ENCODE assay signal across 17 cellular contexts in genomic region chr12:112010415-112011344, GRCh38. TPM values are rescaled to one million over a fixed set of nuclear protein-coding genes. Genes with fewer than 3 reads are reported as not detected.
DNase-seq lines count a peak whose midpoint lies in the region; ATAC-seq, FAIRE-seq and TF ChIP-seq lines count a peak whose summit lies in the region.
"Had no signal": no experiment of that assay in that cellular context is flagged by ENCODE, and none has a peak within 500 bp of the region (broad histone marks: within the 10 kb centered on the region; RNA-seq: fewer than 3 reads in every experiment).

No MANE protein-coding gene starts in this region.

- peaks cover 50% of the 10 kb centered on the region for H3K4me1 Mint-ChIP-seq in central memory CD8-positive, alpha-beta T cell
- peaks cover 49% of the 10 kb centered on the region for H3K4me1 Mint-ChIP-seq in stimulated activated naive CD8-positive, alpha-beta T cell treated with anti-CD3 and anti-CD28 coated beads, Interleukin-15, amount 100 ng/mL, for 72 hours

- peak overlapping the region; percentile 93 for H3K27ac Mint-ChIP-seq in central memory CD8-positive, alpha-beta T cell (ENCODE audit: low read depth)
- no peak overlapping the region for H3K27ac Mint-ChIP-seq in stimulated activated naive CD8-positive, alpha-beta T cell treated with anti-CD3 and anti-CD28 coated beads, Interleukin-15, amount 100 ng/mL, for 72 hours

- no peak for ATAC-seq in HepG2
- no peak for ATAC-seq in right lobe of liver
- ATAC-seq in central memory CD8-positive, alpha-beta T cell (replicated peaks; ENCODE audit: extremely low read depth, poor library complexity, severe bottlenecking): no peak
- ATAC-seq in stimulated activated naive CD8-positive, alpha-beta T cell treated with anti-CD3 and anti-CD28 coated beads, Interleukin-15, amount 100 ng/mL, for 72 hours: no peak
- no peak for ATAC-seq in foreskin keratinocyte
- ATAC-seq in GM18907 (IDR thresholded peaks at IDR 0.05; ENCODE audit: unreplicated experiment): no peak
- no peak for ATAC-seq in HG03378 (IDR thresholded peaks at IDR 0.05; ENCODE audit: unreplicated experiment)
- ATAC-seq: mucosa of descending colon had no signal

- in situ Hi-C loops in HepG2 (cut with HindIII; ENCODE audit: extremely low pct_ligation_motif_present, low pct_unique_long_range_greater_than_20kb): loop anchor here (10.0 kb wide), 1 partner anchor 66 kb away; no protein-coding TSS in a partner anchor

- no peaks in the 10 kb centered on the region for H3K27me3 Mint-ChIP-seq in central memory CD8-positive, alpha-beta T cell
- no peaks in the 10 kb centered on the region for H3K27me3 Mint-ChIP-seq in stimulated activated naive CD8-positive, alpha-beta T cell treated with anti-CD3 and anti-CD28 coated beads, Interleukin-15, amount 100 ng/mL, for 72 hours

- H3K36me3 ChIP-seq in HepG2 (replicated peaks in 1 of 2; ENCODE audit: control insufficient read depth in 1 of 2, insufficient read depth in 2 of 2, low read length in 2 of 2): peaks cover 0 to under 1% of the 10 kb centered on the region in 2 experiments; a peak in 3 of 5 replicates
- H3K36me3 ChIP-seq in right lobe of liver: peaks cover 0 to 2% (median 0%) of the 10 kb centered on the region in 4 donors
- peaks cover 10% of the 10 kb centered on the region for H3K36me3 ChIP-seq in SK-N-MC (ENCODE audit: insufficient read depth, low read length)
- H3K36me3 ChIP-seq: prostate gland, upper lobe of left lung had no signal

- no peak for TF ChIP-seq RAD21 in HepG2 (CRISPR knock-in tag; IDR thresholded peaks at IDR 0.05)

- peak overlapping the region; percentile 84 for H3K4me3 Mint-ChIP-seq in central memory CD8-positive, alpha-beta T cell
- H3K4me3 Mint-ChIP-seq in stimulated activated naive CD8-positive, alpha-beta T cell treated with anti-CD3 and anti-CD28 coated beads, Interleukin-15, amount 100 ng/mL, for 72 hours: peak overlapping the region; percentile 79 to 95

- intact Hi-C loops in HepG2 (cut with micrococcal nuclease; ENCODE audit: unreplicated experiment): loop anchor here (10.0 kb wide), 1 partner anchor 166 kb away; the partner anchor contains the start of gene MAPKAPK5
- intact Hi-C loops in right lobe of liver (cut with DNase I): no loop called here

- no TSS peak for BruUV-seq in HepG2 (replicated peaks; lab: Mats Ljungman, UMichigan)

- TF ChIP-seq EP300 in HepG2 (IDR thresholded peaks at IDR 0.05; ENCODE audit: low read depth in 2 of 2, low read length in 2 of 2): no peak
- no peak for TF ChIP-seq EP300 in HepG2 (CRISPR knock-in tag; IDR thresholded peaks at IDR 0.05; ENCODE audit: borderline replicate concordance)

- H3K9me3 Mint-ChIP-seq in central memory CD8-positive, alpha-beta T cell: no peaks in the 10 kb centered on the region
- peaks cover 1 to 2% of the 10 kb centered on the region in 2 donors for H3K9me3 Mint-ChIP-seq in stimulated activated naive CD8-positive, alpha-beta T cell treated with anti-CD3 and anti-CD28 coated beads, Interleukin-15, amount 100 ng/mL, for 72 hours

- CTCF ChIA-PET in HepG2 (lab: Yijun Ruan, JAX; ENCODE audit: low intra/inter-chr PET ratio, low total read pairs): no interaction called here

- peak overlapping the region; percentile 86 for H3K4me2 ChIP-seq in HepG2 (ENCODE audit: low read depth, low read length)

- H4K20me1 ChIP-seq in HepG2 (ENCODE audit: insufficient read depth, low read length): peaks cover 1% of the 10 kb centered on the region; the same call in 1 of the 2 replicates

- 97% methylated on average over 4 of the region's 8 CpGs for WGBS in HepG2 (ENCODE audit: low lambda C conversion rate)
- WGBS in right lobe of liver (ENCODE audit: insufficient coverage, low coverage, low lambda C conversion rate, missing lambda C conversion rate): no CpG with 5 or more reads among the region's 8 CpGs

- H3K27me3 ChIP-seq in HepG2 (ENCODE audit: control insufficient read depth in 1 of 2, insufficient read depth in 2 of 2, low read length in 2 of 2) (no peaks in the 10 kb centered on the region; a peak in 2 of 5 replicates), right lobe of liver (no peaks in the 10 kb centered on the region), foreskin keratinocyte (no peaks in the 10 kb centered on the region)
- H3K27me3 ChIP-seq: MG63, upper lobe of left lung had no signal

- peaks cover 37% of the 10 kb centered on the region for H3K79me2 ChIP-seq in HepG2 (ENCODE audit: insufficient read depth, low read length)

- no peak overlapping the region for H3K27ac ChIP-seq in HepG2 (ENCODE audit: extremely low read length, insufficient read depth, low read length)
- no peak overlapping the region for H3K27ac ChIP-seq in right lobe of liver
- H3K27ac ChIP-seq in SK-N-MC: peak overlapping the region; percentile 63
- H3K27ac ChIP-seq in foreskin keratinocyte: no peak overlapping the region
- H3K27ac ChIP-seq: epithelial cell of prostate, prostate gland had no signal

- TF ChIP-seq POLR2A in HepG2 (IDR thresholded peaks at IDR 0.05; ENCODE audit: insufficient read depth in 1 of 2, low read depth in 2 of 2, low read length in 2 of 2) (no peak), right lobe of liver (IDR thresholded peaks at IDR 0.05) (no peak)

- H3K4me3 ChIP-seq in HepG2 (replicated peaks in 1 of 3; ENCODE audit: insufficient read depth in 1 of 3, low read depth in 2 of 3, low read length in 3 of 3) (peak overlapping the region in 1 of 3 experiments; percentile 4; a peak in 1 of 6 replicates), right lobe of liver (no peak overlapping the region), SK-N-MC (no peak overlapping the region)
- H3K4me3 ChIP-seq: mucosa of descending colon, prostate gland had no signal

- H2AFZ ChIP-seq in HepG2 (ENCODE audit: low read length): no peak overlapping the region

- FAIRE-seq in HepG2 (lab: Jason Lieb, UNC): no peak
- FAIRE-seq: GM12892 had no signal

- no peak for TF ChIP-seq CTCF in HepG2 (CRISPR knock-in tag; IDR thresholded peaks at IDR 0.05)
- TF ChIP-seq CTCF in right lobe of liver (IDR thresholded peaks at IDR 0.05): no peak
- no peak for TF ChIP-seq CTCF in foreskin keratinocyte (conservative IDR thresholded peaks at IDR 0.05)

- H3K36me3 Mint-ChIP-seq in central memory CD8-positive, alpha-beta T cell (ENCODE audit: insufficient read depth): peaks cover 27% of the 10 kb centered on the region

- H3K9ac ChIP-seq in HepG2 (ENCODE audit: insufficient read depth, low read depth, low read length): no peak overlapping the region
- H3K9ac ChIP-seq in SK-N-MC (ENCODE audit: insufficient read length): no peak overlapping the region

- POLR2A ChIA-PET in HepG2 (lab: Yijun Ruan, JAX): no interaction called here

- H3K4me1 ChIP-seq in HepG2 (ENCODE audit: insufficient read depth, low read length) (peaks cover 47% of the 10 kb centered on the region), right lobe of liver (peaks cover 0 to 24% (median 10%) of the 10 kb centered on the region in 4 donors), foreskin keratinocyte (peaks cover 4% of the 10 kb centered on the region)
- H3K4me1 ChIP-seq: prostate gland had no signal

- no peaks in the 10 kb centered on the region for H3K9me3 ChIP-seq in HepG2 (ENCODE audit: low read length)
- H3K9me3 ChIP-seq in right lobe of liver: no peaks in the 10 kb centered on the region
- no peaks in the 10 kb centered on the region for H3K9me3 ChIP-seq in SK-N-MC (ENCODE audit: low read depth, low read length)
- H3K9me3 ChIP-seq: MG63, mucosa of descending colon, prostate gland, upper lobe of left lung had no signal

- DNase-seq in HepG2 (ENCODE audit: low spot score): no peak
- DNase-seq in right lobe of liver: no peak
- no peak for DNase-seq in SK-N-MC (ENCODE audit: low read depth, low spot score)
- DNase-seq in central memory CD8-positive, alpha-beta T cell (ENCODE audit: low spot score in 2 of 2): no peak
- no peak for DNase-seq in stimulated activated naive CD8-positive, alpha-beta T cell treated with anti-CD3 and anti-CD28 coated beads, Interleukin-15, amount 100 ng/mL, for 72 hours
- DNase-seq in foreskin keratinocyte: no peak
- DNase-seq: activated CD4-positive, alpha-beta T cell treated with anti-CD3 and anti-CD28 coated beads for 48 hours; EL; kidney glomerular epithelial cell; MG63; mucosa of descending colon had no signal

RNA-seq across cellular contexts. Expression of gene TMEM116, which starts 2.3 kb away (rescaled TPM):
- total RNA-seq in HepG2 (2016; rRNA removed; fragmentation: Illumina TruSeq; extraction: Trizol): 11.5 and 14.0 TPM in 2 replicates
- 16.2 and 16.3 TPM in 2 replicates for total RNA-seq in HepG2 (2016; cell fraction: cytosol; rRNA removed; fragmentation: Illumina TruSeq; extraction: Trizol; ENCODE audit: low read depth)
- total RNA-seq in HepG2 (2016; cell fraction: insoluble cytoplasmic fraction; rRNA removed; fragmentation: Illumina TruSeq; extraction: Trizol): 11.3 and 12.0 TPM in 2 replicates
- total RNA-seq in HepG2 (2016; cell fraction: membrane; rRNA removed; fragmentation: Illumina TruSeq; extraction: Trizol): 19.0 and 19.7 TPM in 2 replicates
- total RNA-seq in HepG2 (2016; cell fraction: nucleus; rRNA removed; fragmentation: Illumina TruSeq; extraction: Trizol): 10.1 and 13.8 TPM in 2 replicates
- 16.4 and 17.8 TPM in 2 replicates for polyA plus RNA-seq in HepG2 (2011; rRNA removed)
- 12.8 and 17.1 TPM in 2 replicates for polyA plus RNA-seq in HepG2 (2011; cell fraction: cytosol; rRNA removed)
- polyA plus RNA-seq in HepG2 (2011; cell fraction: nucleus; rRNA removed): 11.8 and 11.9 TPM in 2 replicates
- polyA plus RNA-seq in HepG2 (2012): 8.2 and 10.9 TPM in 2 replicates
- polyA plus RNA-seq in HepG2 (2016; cell fraction: cytosol; fragmentation: Illumina TruSeq; extraction: Trizol; ENCODE audit: low read depth): 9.4 and 15.0 TPM in 2 replicates
- 9.7 and 10.6 TPM in 2 replicates for polyA plus RNA-seq in HepG2 (2016; cell fraction: insoluble cytoplasmic fraction; fragmentation: Illumina TruSeq; extraction: Trizol; ENCODE audit: low read depth)
- 14.4 and 15.5 TPM in 2 replicates for polyA plus RNA-seq in HepG2 (2016; cell fraction: membrane; fragmentation: Illumina TruSeq; extraction: Trizol; ENCODE audit: low read depth)
- 14.6 and 15.5 TPM in 2 replicates for polyA plus RNA-seq in HepG2 (2016; cell fraction: nucleus; fragmentation: Illumina TruSeq; extraction: Trizol; ENCODE audit: insufficient read depth, low read depth)
- 12.7 and 18.4 TPM in 2 replicates for polyA minus RNA-seq in HepG2 (2011; rRNA and poly(A)+ RNA removed; ENCODE audit: low replicate concordance)
- 7.5 and 7.6 TPM in 2 replicates for polyA minus RNA-seq in HepG2 (2011; cell fraction: cytosol; rRNA and poly(A)+ RNA removed)
- 17.8 and 18.7 TPM in 2 replicates for polyA minus RNA-seq in HepG2 (2011; cell fraction: nucleus; rRNA and poly(A)+ RNA removed)
- total RNA-seq in right lobe of liver: 1 to 10 TPM; 3.6 to 8.9 (median 6.7) TPM
- 4.1 and 5.5 TPM in 2 replicates for total RNA-seq in foreskin keratinocyte
- 3.5 and 4.2 TPM in 2 replicates for polyA plus RNA-seq in foreskin keratinocyte

RNA-seq across cellular contexts. Expression of gene ERP29, which starts 2.5 kb away (rescaled TPM):
- total RNA-seq in HepG2 (2016; rRNA removed; fragmentation: Illumina TruSeq; extraction: Trizol) (67.6 and 147 TPM in 2 replicates), right lobe of liver (100 to 1,000 TPM in 3 of 6 experiments, 10 to 100 TPM in 3; 41.7 to 124 (median 94.3) TPM), foreskin keratinocyte (107 and 115 TPM in 2 replicates)
- total RNA-seq in HepG2 (2016; cell fraction: cytosol; rRNA removed; fragmentation: Illumina TruSeq; extraction: Trizol; ENCODE audit: low read depth): 27.5 and 33.1 TPM in 2 replicates
- 65.3 and 155 TPM in 2 replicates for total RNA-seq in HepG2 (2016; cell fraction: insoluble cytoplasmic fraction; rRNA removed; fragmentation: Illumina TruSeq; extraction: Trizol)
- total RNA-seq in HepG2 (2016; cell fraction: membrane; rRNA removed; fragmentation: Illumina TruSeq; extraction: Trizol): 54.7 and 62.6 TPM in 2 replicates
- total RNA-seq in HepG2 (2016; cell fraction: nucleus; rRNA removed; fragmentation: Illumina TruSeq; extraction: Trizol): 94.1 and 104 TPM in 2 replicates
- polyA plus RNA-seq in HepG2 (2011; rRNA removed) (111 and 120 TPM in 2 replicates), foreskin keratinocyte (177 and 179 TPM in 2 replicates)
- polyA plus RNA-seq in HepG2 (2011; cell fraction: cytosol; rRNA removed): 108 and 114 TPM in 2 replicates
- 34.4 and 41.3 TPM in 2 replicates for polyA plus RNA-seq in HepG2 (2011; cell fraction: nucleus; rRNA removed)
- 141 and 166 TPM in 2 replicates for polyA plus RNA-seq in HepG2 (2012)
- 43.0 and 45.1 TPM in 2 replicates for polyA plus RNA-seq in HepG2 (2016; cell fraction: cytosol; fragmentation: Illumina TruSeq; extraction: Trizol; ENCODE audit: low read depth)
- 89.3 and 89.8 TPM in 2 replicates for polyA plus RNA-seq in HepG2 (2016; cell fraction: insoluble cytoplasmic fraction; fragmentation: Illumina TruSeq; extraction: Trizol; ENCODE audit: low read depth)
- 67.3 and 70.7 TPM in 2 replicates for polyA plus RNA-seq in HepG2 (2016; cell fraction: membrane; fragmentation: Illumina TruSeq; extraction: Trizol; ENCODE audit: low read depth)
- polyA plus RNA-seq in HepG2 (2016; cell fraction: nucleus; fragmentation: Illumina TruSeq; extraction: Trizol; ENCODE audit: insufficient read depth, low read depth): 224 and 238 TPM in 2 replicates
- polyA minus RNA-seq in HepG2 (2011; rRNA and poly(A)+ RNA removed; ENCODE audit: low replicate concordance): 45.4 and 67.6 TPM in 2 replicates
- polyA minus RNA-seq in HepG2 (2011; cell fraction: cytosol; rRNA and poly(A)+ RNA removed): 45.6 and 46.9 TPM in 2 replicates
- polyA minus RNA-seq in HepG2 (2011; cell fraction: nucleus; rRNA and poly(A)+ RNA removed): 25.5 and 27.4 TPM in 2 replicates
